ENCODE assay signal across 8 cellular contexts in the genomic region with DNA sequence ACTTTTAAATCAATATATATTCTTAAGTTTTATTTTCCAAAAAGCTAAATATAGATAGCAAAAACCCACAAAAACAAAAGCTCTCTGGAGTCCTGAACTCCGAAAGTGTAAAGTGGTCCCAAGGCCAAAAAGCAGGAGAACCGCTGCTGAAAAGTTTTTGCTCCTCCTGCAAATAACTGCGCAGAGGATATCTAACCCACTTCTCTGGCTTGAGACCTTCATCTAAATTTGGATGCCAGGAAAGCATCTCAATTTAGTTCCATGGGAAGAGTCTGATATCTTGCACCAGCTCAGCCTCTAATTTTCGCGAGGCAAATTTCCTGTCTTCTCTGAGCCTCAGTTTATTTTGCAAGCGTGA. TPM values are rescaled to one million over a fixed set of nuclear protein-coding genes. Genes with fewer than 3 reads are reported as not detected.
DNase-seq lines count a peak whose midpoint lies in the region; ATAC-seq, FAIRE-seq and TF ChIP-seq lines count a peak whose summit lies in the region.

No MANE protein-coding gene starts in this region.

- H3K27ac ChIP-seq in esophagus (ENCODE audit: low read depth in 2 of 2, low read length in 1 of 2) (peak overlapping the region in 1 of 2 donors; percentile 86), pancreas (peak overlapping the region in 2 of 4 donors; percentile 4 to 12)

- 1 to 3% methylated on average over 6 of the region's 6 CpGs for WGBS in esophagus, 2 donors
- 0 to 2% methylated on average over 6 of the region's 6 CpGs for WGBS in pancreas, 2 donors

- H3K36me3 ChIP-seq in esophagus (ENCODE audit: control insufficient read depth in 2 of 2, insufficient read depth in 2 of 2, low read length in 1 of 2) (peaks cover 0 to 3% of the 10 kb centered on the region in 2 donors), pancreas (no peaks in the 10 kb centered on the region)

- no peak for FAIRE-seq in pancreas (lab: Jason Lieb, UNC)

- no peak for TF ChIP-seq POLR2A in GM18505 (IDR thresholded peaks at IDR 0.05; ENCODE audit: borderline replicate concordance, extremely low read depth, insufficient read depth, insufficient read length)

- peaks cover 0 to 9% of the 10 kb centered on the region in 2 donors for H3K4me1 ChIP-seq in esophagus (ENCODE audit: control insufficient read depth in 2 of 2, insufficient read depth in 2 of 2, low read length in 1 of 2)
- H3K4me1 ChIP-seq in pancreas: peaks cover 0 to 8% (median 6%) of the 10 kb centered on the region in 3 donors

- ATAC-seq in pancreas (peak in 1 of 4 donors; percentile 5), GM18861 (IDR thresholded peaks at IDR 0.05; ENCODE audit: unreplicated experiment) (no peak), GM18868 (IDR thresholded peaks at IDR 0.05; ENCODE audit: unreplicated experiment) (no peak), GM18505 (IDR thresholded peaks at IDR 0.05; ENCODE audit: unreplicated experiment) (no peak)

- no peaks in the 10 kb centered on the region for H3K9me3 ChIP-seq in esophagus (ENCODE audit: control insufficient read depth in 2 of 2, insufficient read depth in 1 of 2, low read depth in 1 of 2, low read length in 1 of 2)
- no peaks in the 10 kb centered on the region for H3K9me3 ChIP-seq in pancreas

- no peaks in the 10 kb centered on the region for H3K27me3 ChIP-seq in esophagus (ENCODE audit: control insufficient read depth in 1 of 2, insufficient read depth in 2 of 2, low read length in 2 of 2)
- H3K27me3 ChIP-seq in pancreas: no peaks in the 10 kb centered on the region

- no peak for TF ChIP-seq CTCF in pancreas (IDR thresholded peaks at IDR 0.05)

- peak; percentile 23 for DNase-seq in ELR (ENCODE audit: low read depth)
- peak; percentile 60 for DNase-seq in RKO (ENCODE audit: low spot score)
- DNase-seq in pancreas: no peak
- DNase-seq in activated gamma-delta T cell treated with Interleukin-2 at 50 U/mL for 16 hours: no peak

- intact Hi-C loops in pancreas (cut with DNase I): no loop called here

- H3K4me3 ChIP-seq in esophagus (ENCODE audit: low read depth in 1 of 2, low read length in 2 of 2) (peak overlapping the region; percentile 61 to 94), pancreas (peak overlapping the region; percentile 43 to 71 (median 48))

RNA-seq across cellular contexts. Expression of a gene that starts 0.5 kb away (rescaled TPM):
- polyA plus RNA-seq in esophagus (10 to 100 TPM; 38.3 to 47.3 TPM), pancreas (10 to 100 TPM in 1 of 2 donors, 1 to 10 TPM in 1; 6.7 to 12.4 TPM)
- 10 to 100 TPM in 4 of 6 donors, 1 to 10 TPM in 2; 7.7 to 12.5 (median 10.8) TPM for total RNA-seq in pancreas

RNA-seq across cellular contexts. Expression of a gene that starts 22.4 kb away (rescaled TPM):
- polyA plus RNA-seq in esophagus: under 1 TPM; 0.24 to 0.45 TPM
- under 1 TPM; 0.22 to 0.93 (median 0.51) TPM for total RNA-seq in pancreas
- polyA plus RNA-seq in pancreas: under 1 TPM; 0.49 to 0.89 TPM

RNA-seq across cellular contexts. Expression of a gene that starts 44.0 kb away (rescaled TPM):
- polyA plus RNA-seq in esophagus (not detected), pancreas (not detected)
- total RNA-seq in pancreas: under 1 TPM in 1 of 6 donors, not detected in 5; 0.12 TPM

Comparison
In these comparisons a context has a peak if more than half of its experiments do, and no peak if none do; other contexts are left out.
1. DNase-seq: peak in ELR (single experiment) and RKO (single experiment); none in pancreas (0 of 6) and activated gamma-delta T cell treated with Interleukin-2 at 50 U/mL for 16 hours (single experiment).